In genomic region chr15:79054350-79054749, GRCh38 we compare ENCODE assay signal across 27 cellular contexts. TPM values are rescaled to one million over a fixed set of nuclear protein-coding genes. Genes with fewer than 3 reads are reported as not detected.
"Had no signal": no experiment of that assay in that cellular context is flagged by ENCODE, and none has a peak within 500 bp of the region (broad histone marks: within the 10 kb centered on the region; RNA-seq: fewer than 3 reads in every experiment).

No MANE protein-coding gene starts in this region.

- H3K36me3 Mint-ChIP-seq: immature natural killer cell; naive thymus-derived CD8-positive, alpha-beta T cell; stimulated activated memory B cell treated with anti-CD40 and anti-IgM and Interleukin-4, amounts not matched to agents 10 μg/mL and 1 μg/mL and 100 μg/mL, for 72 hours had no signal

- H3K4me3 ChIP-seq: left lung, lower lobe of right lung, pancreas, right atrium auricular region, skin epidermis, transverse colon, upper lobe of left lung, vagina had no signal

- H3K36me3 ChIP-seq: left lung, lower lobe of right lung, pancreas, right atrium auricular region, transverse colon, upper lobe of left lung, vagina had no signal

- H3K4me1 ChIP-seq: left lung, lower lobe of right lung, pancreas, right atrium auricular region, transverse colon, upper lobe of left lung, vagina had no signal

- DNase-seq: hypothalamus; immature natural killer cell; kidney; left colon; left lung; lower lobe of right lung; mammary epithelial cell; mesenchymal stem cell; nucleus accumbens; pancreas; posterior cingulate gyrus; stimulated activated CD4-positive, alpha-beta T cell treated with anti-CD3 and anti-CD28 coated beads, Interleukin-4, amount 100 ng/mL, for 24 hours; stimulated activated CD8-positive, alpha-beta memory T cell treated with anti-CD3 and anti-CD28 coated beads, Interleukin-4, amount 100 ng/mL, for 48 hours; stimulated activated naive CD4-positive, alpha-beta T cell treated with Interleukin-2 at 50 U/mL for 16 hours; stimulated activated naive CD8-positive, alpha-beta T cell treated with anti-CD3 and anti-CD28 coated beads, Interleukin-15, amount 100 ng/mL, for 72 hours; transverse colon; upper lobe of left lung had no signal

- FAIRE-seq: islet of Langerhans, kidney, pancreas had no signal

- ATAC-seq: left colon; left lung; lower lobe of right lung; naive thymus-derived CD8-positive, alpha-beta T cell; pancreas; stimulated activated memory B cell treated with anti-CD40 and anti-IgM and Interleukin-4, amounts not matched to agents 10 μg/mL and 1 μg/mL and 100 μg/mL, for 72 hours; stimulated activated naive CD8-positive, alpha-beta T cell treated with anti-CD3 and anti-CD28 coated beads, Interleukin-15, amount 100 ng/mL, for 72 hours had no signal

- H3K9me3 ChIP-seq: left lung, lower lobe of right lung, pancreas, right atrium auricular region, transverse colon, upper lobe of left lung, vagina had no signal

- H3K4me1 Mint-ChIP-seq: immature natural killer cell; naive thymus-derived CD8-positive, alpha-beta T cell; nephron; stimulated activated memory B cell treated with anti-CD40 and anti-IgM and Interleukin-4, amounts not matched to agents 10 μg/mL and 1 μg/mL and 100 μg/mL, for 72 hours; stimulated activated naive CD8-positive, alpha-beta T cell treated with anti-CD3 and anti-CD28 coated beads, Interleukin-15, amount 100 ng/mL, for 72 hours had no signal

- H3K9me3 Mint-ChIP-seq: immature natural killer cell; neural crest cell; stimulated activated memory B cell treated with anti-CD40 and anti-IgM and Interleukin-4, amounts not matched to agents 10 μg/mL and 1 μg/mL and 100 μg/mL, for 72 hours; stimulated activated naive CD8-positive, alpha-beta T cell treated with anti-CD3 and anti-CD28 coated beads, Interleukin-15, amount 100 ng/mL, for 72 hours had no signal

- H3K4me3 Mint-ChIP-seq: immature natural killer cell; naive thymus-derived CD8-positive, alpha-beta T cell; nephron; neural crest cell; stimulated activated memory B cell treated with anti-CD40 and anti-IgM and Interleukin-4, amounts not matched to agents 10 μg/mL and 1 μg/mL and 100 μg/mL, for 72 hours; stimulated activated naive CD8-positive, alpha-beta T cell treated with anti-CD3 and anti-CD28 coated beads, Interleukin-15, amount 100 ng/mL, for 72 hours had no signal

- H3K27ac ChIP-seq: left lung, lower lobe of right lung, pancreas, right atrium auricular region, skin epidermis, transverse colon, upper lobe of left lung, vagina had no signal

- H3K27ac Mint-ChIP-seq: immature natural killer cell; naive thymus-derived CD8-positive, alpha-beta T cell; nephron; stimulated activated memory B cell treated with anti-CD40 and anti-IgM and Interleukin-4, amounts not matched to agents 10 μg/mL and 1 μg/mL and 100 μg/mL, for 72 hours had no signal

- H3K27me3 ChIP-seq: left lung, pancreas, right atrium auricular region, transverse colon, upper lobe of left lung, vagina had no signal

RNA-seq across cellular contexts. Expression of gene RASGRF1, which starts 36.2 kb away (rescaled TPM):
- total RNA-seq: pulmonary artery endothelial cell, vagina had no signal
- polyA plus RNA-seq: immature natural killer cell; liver; naive thymus-derived CD8-positive, alpha-beta T cell had no signal
